14 cellular contexts compared by ENCODE assay signal in the genomic region with DNA sequence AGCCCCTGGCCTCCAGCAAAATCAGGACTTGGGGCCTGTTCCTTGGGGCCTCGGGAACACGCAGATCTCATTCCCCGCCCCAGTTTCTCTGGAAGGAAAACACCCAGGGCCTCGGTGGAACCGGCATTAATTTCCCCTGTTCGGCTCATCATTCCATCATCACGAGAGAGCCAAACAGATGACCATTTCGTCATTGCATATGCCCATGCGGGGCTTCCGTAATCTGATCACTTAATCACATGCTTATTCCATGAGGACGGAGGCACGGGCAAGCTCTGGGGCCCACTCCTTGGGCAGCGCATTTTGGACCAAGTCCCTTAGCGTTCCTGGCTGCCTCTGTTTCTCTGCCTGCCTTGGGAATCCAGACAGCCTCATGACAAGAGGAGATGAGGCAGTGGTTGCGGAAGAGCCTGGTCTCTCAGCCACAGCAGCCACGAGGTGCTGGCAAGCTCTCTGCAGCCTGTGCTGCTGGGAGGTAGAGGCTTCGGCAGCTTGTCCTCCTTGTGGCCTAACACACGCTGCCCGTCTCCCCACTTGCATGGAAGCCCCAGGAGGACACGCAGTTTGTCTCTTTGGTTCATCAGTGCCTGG.
DNase-seq lines count a peak whose midpoint lies in the region; ATAC-seq and TF ChIP-seq lines count a peak whose summit lies in the region.
"Had no signal": no experiment of that assay in that cellular context is flagged by ENCODE, and none has a peak within 500 bp of the region (broad histone marks: within the 10 kb centered on the region; RNA-seq: fewer than 3 reads in every experiment).

No MANE protein-coding gene starts in this region.

- H3K27ac Mint-ChIP-seq in CD14-positive monocyte (no peak overlapping the region), glutamatergic neuron (ENCODE audit: unreplicated experiment) (peak overlapping the region; percentile 55)
- H3K27ac Mint-ChIP-seq: memory B cell; T-helper 2 cell treated with Interferon-gamma antibody and Interleukin-4, amounts not matched to agents 5 μg/mL and 100 μg/mL, for 36 hours had no signal

- H3K9me3 Mint-ChIP-seq in CD14-positive monocyte (peaks cover 0 to 3% (median 0%) of the 10 kb centered on the region in 7 donors), glutamatergic neuron (ENCODE audit: unreplicated experiment) (peaks cover 8% of the 10 kb centered on the region)
- H3K9me3 Mint-ChIP-seq: memory B cell; T-helper 2 cell treated with Interferon-gamma antibody and Interleukin-4, amounts not matched to agents 5 μg/mL and 100 μg/mL, for 36 hours had no signal

- intact Hi-C loops in CD14-positive monocyte (cut with micrococcal nuclease): no loop called here

- peaks cover 7% of the 10 kb centered on the region for H3K4me1 Mint-ChIP-seq in CD14-positive monocyte
- peaks cover 2% of the 10 kb centered on the region for H3K4me1 Mint-ChIP-seq in glutamatergic neuron (ENCODE audit: low read depth, unreplicated experiment)
- H3K4me1 Mint-ChIP-seq: memory B cell had no signal

- H3K36me3 Mint-ChIP-seq in CD14-positive monocyte (no peaks in the 10 kb centered on the region), glutamatergic neuron (ENCODE audit: unreplicated experiment) (no peaks in the 10 kb centered on the region)
- H3K36me3 Mint-ChIP-seq: memory B cell had no signal

- H3K36me3 ChIP-seq in SJCRH30: no peaks in the 10 kb centered on the region
- H3K36me3 ChIP-seq in osteoblast (ENCODE audit: insufficient read depth, low read length): no peaks in the 10 kb centered on the region
- H3K36me3 ChIP-seq: ascending aorta; BLaER1 treated with 17β-estradiol and CSF1 and Interleukin-3, amounts not matched to agents 10 nM and 100 nM had no signal

- no peak overlapping the region for H3K27ac ChIP-seq in SJCRH30
- peak overlapping the region; percentile 20 for H3K27ac ChIP-seq in osteoblast (ENCODE audit: low read depth, low read length)
- H3K27ac ChIP-seq: BLaER1 treated with 17β-estradiol and CSF1 and Interleukin-3, amounts not matched to agents 10 nM and 100 nM had no signal

- H3K4me1 ChIP-seq in SJCRH30 (peaks cover 14% of the 10 kb centered on the region; the same call in 1 of the 2 replicates), osteoblast (ENCODE audit: insufficient read depth, low read length) (peaks cover 9% of the 10 kb centered on the region)
- H3K4me1 ChIP-seq: ascending aorta had no signal

- no peaks in the 10 kb centered on the region for H3K79me2 ChIP-seq in osteoblast (ENCODE audit: insufficient read depth, low read length)

- H3K4me2 ChIP-seq in osteoblast (ENCODE audit: insufficient read depth, low read length): peak overlapping the region; percentile 28
- H3K4me2 ChIP-seq: BLaER1 treated with 17β-estradiol and CSF1 and Interleukin-3, amounts not matched to agents 10 nM and 100 nM had no signal

- H3K4me3 Mint-ChIP-seq in CD14-positive monocyte: no peak overlapping the region
- H3K4me3 Mint-ChIP-seq in glutamatergic neuron (ENCODE audit: unreplicated experiment): no peak overlapping the region
- H3K4me3 Mint-ChIP-seq: memory B cell; T-helper 2 cell treated with Interferon-gamma antibody and Interleukin-4, amounts not matched to agents 5 μg/mL and 100 μg/mL, for 36 hours had no signal

- H3K9me3 ChIP-seq in SJCRH30 (replicated peaks): no peaks in the 10 kb centered on the region
- H3K9me3 ChIP-seq in osteoblast (ENCODE audit: low read depth, low read length): no peaks in the 10 kb centered on the region
- H3K9me3 ChIP-seq: ascending aorta had no signal

- TF ChIP-seq CTCF in CD14-positive monocyte (IDR thresholded peaks at IDR 0.05) (no peak), glutamatergic neuron (IDR thresholded peaks at IDR 0.05; ENCODE audit: partially characterized antibody, unreplicated experiment) (no peak), osteoblast (IDR thresholded peaks at IDR 0.05; ENCODE audit: extremely low read depth, low read depth, low read length) (no peak)

- H3K4me3 ChIP-seq in SJCRH30 (peak overlapping the region; percentile 23), osteoblast (ENCODE audit: insufficient read depth, low read length) (no peak overlapping the region)
- H3K4me3 ChIP-seq: ascending aorta; BLaER1 treated with 17β-estradiol and CSF1 and Interleukin-3, amounts not matched to agents 10 nM and 100 nM had no signal

- H4K20me1 ChIP-seq in osteoblast (ENCODE audit: insufficient read depth, low read length): no peaks in the 10 kb centered on the region
- H4K20me1 ChIP-seq: BLaER1 treated with 17β-estradiol and CSF1 and Interleukin-3, amounts not matched to agents 10 nM and 100 nM had no signal

- H3K27me3 Mint-ChIP-seq in CD14-positive monocyte (ENCODE audit: low read depth in 3 of 3) (peaks cover 3 to 6% (median 5%) of the 10 kb centered on the region in 3 donors), glutamatergic neuron (ENCODE audit: unreplicated experiment) (peaks cover 4% of the 10 kb centered on the region)

- H2AFZ ChIP-seq in osteoblast (ENCODE audit: low read length): peak overlapping the region; percentile 93

- DNase-seq in CD14-positive monocyte (ENCODE audit: low spot score): peak; percentile 20
- peak; percentile 44 to 63 for DNase-seq in SJCRH30
- DNase-seq in glutamatergic neuron: no peak
- DNase-seq in osteoblast (ENCODE audit: insufficient read length, low spot score, missing footprints): peak; percentile 90
- no peak for DNase-seq in SW 1271 (lab: John Stamatoyannopoulos, UW)
- DNase-seq in dermis blood vessel endothelial cell: no peak
- no peak for DNase-seq in activated naive CD4-positive, alpha-beta T cell (lab: John Stamatoyannopoulos, UW)
- DNase-seq: NK-92 treated with Interleukin-12 subunit alpha and Interleukin-12 subunit beta, amount 100 ng/mL, for 24 hours had no signal

- H3K27me3 ChIP-seq in SJCRH30 (peaks cover 4% of the 10 kb centered on the region; the same call in 1 of the 2 replicates), osteoblast (ENCODE audit: insufficient read depth, low read length) (no peaks in the 10 kb centered on the region)
- H3K27me3 ChIP-seq: ascending aorta had no signal

- no peak for ATAC-seq in HG03469 (IDR thresholded peaks at IDR 0.05; ENCODE audit: unreplicated experiment)
- ATAC-seq: esophagus mucosa had no signal

Comparison
In these comparisons a context has a peak if more than half of its experiments do, and no peak if none do; other contexts are left out.
1. DNase-seq: peak in CD14-positive monocyte (single experiment), SJCRH30 (2 of 2) and osteoblast (single experiment); none in glutamatergic neuron (single experiment), SW 1271 (0 of 2), dermis blood vessel endothelial cell (single experiment) and activated naive CD4-positive, alpha-beta T cell (0 of 4).